8 cellular contexts compared by ENCODE assay signal in the genomic region with DNA sequence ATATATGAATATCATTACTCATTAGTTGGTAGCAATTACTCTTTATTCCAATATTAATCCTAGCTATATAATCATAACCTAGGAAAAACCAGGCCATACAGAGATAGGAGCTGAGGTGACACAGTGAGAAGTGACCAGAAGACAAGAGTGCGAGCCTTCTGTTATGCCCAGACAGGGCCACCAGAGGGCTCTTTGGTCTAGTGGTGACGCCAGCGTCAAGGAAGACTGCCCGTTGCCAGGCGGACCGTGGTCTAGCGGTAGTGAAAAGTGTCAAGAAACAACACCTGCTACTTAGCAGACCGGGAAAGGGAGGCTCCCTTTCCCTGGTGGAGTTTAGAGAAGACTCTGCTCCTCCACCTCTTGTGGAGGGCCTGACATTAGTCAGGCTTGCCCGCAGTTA. TPM values are rescaled to one million over a fixed set of nuclear protein-coding genes. Genes with fewer than 3 reads are reported as not detected.
DNase-seq lines count a peak whose midpoint lies in the region; ATAC-seq, FAIRE-seq and TF ChIP-seq lines count a peak whose summit lies in the region.
"Not testable (repeated sequence)": the region's sequence is repeated elsewhere in the genome, so short reads cannot be mapped to it uniquely, and the experiment has no call there.

No MANE protein-coding gene starts in this region.

- H2AFZ ChIP-seq in GM12878 (ENCODE audit: control insufficient read depth, low read depth, low read length) = not testable (repeated sequence)

- not testable (repeated sequence) for H3K9ac ChIP-seq in GM12878 (ENCODE audit: control insufficient read depth, insufficient read depth, low read length)

- not testable (repeated sequence) for H3K79me2 ChIP-seq in GM12878 (ENCODE audit: control insufficient read depth, insufficient read depth, low read length)

- in situ Hi-C loops in GM12878 (cut with MboI) = not testable (repeated sequence)

- H3K4me3 Mint-ChIP-seq in stimulated activated naive B cell treated with anti-CD40 and anti-IgM and Interleukin-4, amounts not matched to agents 10 μg/mL and 1 μg/mL and 100 μg/mL, for 72 hours = not testable (repeated sequence)

- RAD21 ChIA-PET in GM12878 (lab: Charles Lee; ENCODE audit: unreplicated experiment) = interaction anchor here (0.8 kb wide), 1 partner anchor 8 kb away, joined by 3 read pairs; no protein-coding TSS in a partner anchor

- H3K4me3 ChIP-seq in GM12878 = not testable (repeated sequence)

- H4K20me1 ChIP-seq in GM12878 (ENCODE audit: control insufficient read depth, insufficient read depth) = not testable (repeated sequence)

- H3K4me2 ChIP-seq in GM12878 (ENCODE audit: control insufficient read depth, insufficient read depth) = not testable (repeated sequence)

- not testable (repeated sequence) for H3K27me3 ChIP-seq in GM12878 (replicated peaks in 1 of 2; ENCODE audit: control insufficient read depth in 2 of 2, insufficient read depth in 2 of 2, low read length in 1 of 2)

- TF ChIP-seq RAD21 in GM12878 (IDR thresholded peaks at IDR 0.05; ENCODE audit: insufficient read depth, low read depth, low read length) = not testable (repeated sequence)

- H3K36me3 Mint-ChIP-seq in stimulated activated naive B cell treated with anti-CD40 and anti-IgM and Interleukin-4, amounts not matched to agents 10 μg/mL and 1 μg/mL and 100 μg/mL, for 72 hours = not testable (repeated sequence)

- TF ChIP-seq CTCF in GM12878 (IDR thresholded peaks at IDR 0.05 in 2 of 3, conservative IDR thresholded peaks at IDR 0.05 in 1 of 3; ENCODE audit: control insufficient read depth in 2 of 3, extremely low read depth in 1 of 3, insufficient read depth in 1 of 3, low read depth in 3 of 3, low read length in 3 of 3) = peak in 2 of 3 experiments; percentile 34 to 41; a peak in 4 of 6 replicates

- 12% methylated on average over 9 of the region's 9 CpGs for WGBS in GM12878 (ENCODE audit: insufficient coverage, insufficient replicate concordance, low lambda C conversion rate, missing lambda C conversion rate)

- not testable (repeated sequence) for TF ChIP-seq EP300 in GM12878 (IDR thresholded peaks at IDR 0.05; ENCODE audit: borderline replicate concordance in 1 of 2, control insufficient read depth in 1 of 2, low read depth in 2 of 2, low read length in 2 of 2)

- H3K27me3 Mint-ChIP-seq in stimulated activated naive B cell treated with anti-CD40 and anti-IgM and Interleukin-4, amounts not matched to agents 10 μg/mL and 1 μg/mL and 100 μg/mL, for 72 hours = peaks cover 29 to 45% of the 10 kb centered on the region in 2 donors

- not testable (repeated sequence) for H3K27ac ChIP-seq in GM12878 (ENCODE audit: control insufficient read depth, insufficient read depth)

- CTCF ChIA-PET in GM12878 (lab: Yijun Ruan, JAX) = interaction anchor here (3.9 kb wide), 1 partner anchor 14 kb away, joined by 26 read pairs; the partner anchor contains the start of gene ERCC4

- ATAC-seq in GM12878; stimulated activated naive B cell treated with anti-CD40 and anti-IgM and Interleukin-4, amounts not matched to agents 10 μg/mL and 1 μg/mL and 100 μg/mL, for 72 hours (replicated peaks): not testable (repeated sequence)

- H3K4me1 Mint-ChIP-seq in stimulated activated naive B cell treated with anti-CD40 and anti-IgM and Interleukin-4, amounts not matched to agents 10 μg/mL and 1 μg/mL and 100 μg/mL, for 72 hours = not testable (repeated sequence)

- H3K4me1 ChIP-seq in GM12878 (ENCODE audit: control insufficient read depth, insufficient read depth, low read length) = not testable (repeated sequence)

- not testable (repeated sequence) for BruUV-seq in GM12878 (replicated peaks; lab: Mats Ljungman, UMichigan)

- POLR2A ChIA-PET in GM12878 (lab: Charles Lee) = not testable (repeated sequence)

- not testable (repeated sequence) for H3K27ac Mint-ChIP-seq in stimulated activated naive B cell treated with anti-CD40 and anti-IgM and Interleukin-4, amounts not matched to agents 10 μg/mL and 1 μg/mL and 100 μg/mL, for 72 hours

- peak; percentile 47 for DNase-seq in COLO668 (lab: John Stamatoyannopoulos, UW; ENCODE audit: unreplicated experiment)
- DNase-seq in HCEC 1CT = peak; percentile 10
- DNase-seq in NCI-H460 (ENCODE audit: extremely low read depth, low read depth) = peak; percentile 48
- DNase-seq in UCSD-AML1 (lab: John Stamatoyannopoulos, UW; ENCODE audit: unreplicated experiment) = peak; percentile 33
- not testable (repeated sequence) for DNase-seq in GM12878 (ENCODE audit: low read depth, low spot score)
- peak; percentile 30 for DNase-seq in glomerular visceral epithelial cell (ENCODE audit: extremely low spot score)
- peak; percentile 17 to 25 for DNase-seq in lung microvascular endothelial cell (ENCODE audit: low read depth in 2 of 2)
- DNase-seq in stimulated activated naive B cell treated with anti-CD40 and anti-IgM and Interleukin-4, amounts not matched to agents 10 μg/mL and 1 μg/mL and 100 μg/mL, for 72 hours = peak; percentile 40

- not testable (repeated sequence) for TF ChIP-seq POLR2A in GM12878 (IDR thresholded peaks at IDR 0.05; ENCODE audit: low read depth, low read length)

- H3K9me3 ChIP-seq in GM12878 (replicated peaks; ENCODE audit: control insufficient read depth, insufficient read depth, low read length) = not testable (repeated sequence)

- FAIRE-seq in GM12878 (lab: Jason Lieb, UNC) = not testable (repeated sequence)

- SMC1A ChIA-PET in GM12878 (lab: Charles Lee; ENCODE audit: uncharacterized antibody, unreplicated experiment) = interaction anchor here (0.6 kb wide), 1 partner anchor 559 kb away, joined by 3 read pairs; no protein-coding TSS in a partner anchor

- peaks cover 4 to 15% of the 10 kb centered on the region in 2 donors for H3K9me3 Mint-ChIP-seq in stimulated activated naive B cell treated with anti-CD40 and anti-IgM and Interleukin-4, amounts not matched to agents 10 μg/mL and 1 μg/mL and 100 μg/mL, for 72 hours

- intact Hi-C loops in GM12878 (cut with micrococcal nuclease; ENCODE audit: unreplicated experiment) = not testable (repeated sequence)

- not testable (repeated sequence) for H3K36me3 ChIP-seq in GM12878 (ENCODE audit: control insufficient read depth in 2 of 2, insufficient read depth in 2 of 2, low read length in 1 of 2)

TF ChIP-seq in GM12878, 131 proteins besides CTCF, POLR2A, EP300 and RAD21:
- TF ChIP-seq TCF12 (IDR thresholded peaks at IDR 0.05; ENCODE audit: low read depth, low read length) (0 out of 2 replicates have a peak, but pooled peaks have one; percentile 22), PAX5 (IDR thresholded peaks at IDR 0.05; ENCODE audit: borderline replicate concordance, low read depth, low read length) (0 out of 2 replicates have a peak, but pooled peaks have one; percentile 20)
TF ChIP-seq in GM12878: peak in this region for 2; not testable (repeated sequence) for 129.

RNA-seq across cellular contexts. Expression of gene ERCC4, which starts 15.1 kb away (rescaled TPM):
- total RNA-seq in NCI-H460 (2014; rRNA removed; shearing (Covaris generic)) = 14.6 and 16.0 TPM in 2 replicates
- polyA plus RNA-seq in NCI-H460 (2014; cell fraction: nucleus; rRNA removed) = 6.0 and 9.4 TPM in 2 replicates
- 9.9 and 10.9 TPM in 2 replicates for total RNA-seq in GM12878 (2013; cell fraction: nucleolus; rRNA removed)
- total RNA-seq in GM12878 (2014; rRNA removed) (8.2 and 10.0 TPM in 2 replicates), GM12878 (2014; rRNA removed; fragmentation: Illumina TruSeq; extraction: Trizol) (9.3 and 9.6 TPM in 2 replicates), GM12878 (2021) (12.5 and 13.5 TPM in 2 replicates), lung microvascular endothelial cell (5.2 and 5.8 TPM in 2 replicates)
- 1.9 TPM for polyA plus RNA-seq in GM12878 (2011; ENCODE audit: low read depth)
- polyA plus RNA-seq in GM12878 (2011; rRNA removed) (8.4 and 9.0 TPM in 2 replicates), GM12878 (2014; fragmentation: Illumina TruSeq; extraction: Trizol) (7.3 and 8.4 TPM in 2 replicates), GM12878 (2014; fragmentation: Nextera tagmentation; extraction: Ambion mirVana) (10 to 100 TPM in 1 of 2 experiments, 1 to 10 TPM in 1; 5.7 to 15.6 TPM), GM12878 (2014; rRNA removed) (3.4 and 4.7 TPM in 2 replicates), GM12878 (2016; fragmentation: Nextera tagmentation; extraction: Ambion mirVana) (10 to 100 TPM; 24.0 to 24.6 TPM)
- 2.5 and 3.1 TPM in 2 replicates for polyA plus RNA-seq in GM12878 (2011; cell fraction: cytosol; rRNA removed)
- 2.5 and 3.9 TPM in 2 replicates for polyA plus RNA-seq in GM12878 (2011; cell fraction: nucleus; rRNA removed)
- 2.1 and 3.8 TPM in 2 replicates for polyA plus RNA-seq in GM12878 (2012)
- 8.1 and 14.8 TPM in 2 replicates for polyA minus RNA-seq in GM12878 (2011; rRNA and poly(A)+ RNA removed)
- polyA minus RNA-seq in GM12878 (2011; cell fraction: cytosol; rRNA and poly(A)+ RNA removed) = 10.0 and 10.1 TPM in 2 replicates
- polyA minus RNA-seq in GM12878 (2011; cell fraction: nucleus; rRNA and poly(A)+ RNA removed) = 3.3 and 5.6 TPM in 2 replicates
